7 cellular contexts compared by ENCODE assay signal in genomic region chr12:4274960-4275868, GRCh38. TPM values are rescaled to one million over a fixed set of nuclear protein-coding genes. Genes with fewer than 3 reads are reported as not detected.
DNase-seq lines count a peak whose midpoint lies in the region; ATAC-seq and TF ChIP-seq lines count a peak whose summit lies in the region.

No MANE protein-coding gene starts in this region.

- H3K27ac Mint-ChIP-seq in activated T-helper 2 cell treated with anti-CD3 and anti-CD28 coated beads, Interferon-gamma antibody, Interleukin-2, Interleukin-4, amounts not matched to agents 10 μg/mL and 5 μg/mL and 100 μg/mL, durations not matched to agents 14 hours and 24 hours and 36 hours, result peak overlapping the region; percentile 99
- H3K27ac Mint-ChIP-seq in stimulated activated effector memory CD8-positive, alpha-beta T cell treated with anti-CD3 and anti-CD28 coated beads, Interleukin-12 subunit alpha, Interleukin-12 subunit beta, amount 100 ng/mL, for 72 hours, result peak overlapping the region; percentile 98

- intact Hi-C loops in activated T-helper 2 cell treated with anti-CD3 and anti-CD28 coated beads, Interferon-gamma antibody, Interleukin-2, Interleukin-4, amounts not matched to agents 10 μg/mL and 5 μg/mL and 100 μg/mL, durations not matched to agents 14 hours and 24 hours and 36 hours (cut with micrococcal nuclease), result loop anchor here (5.0 kb wide), 1 partner anchor 552 kb away; no protein-coding TSS in a partner anchor

- TF ChIP-seq CTCF in HFF-Myc (IDR thresholded peaks at IDR 0.05; ENCODE audit: low read depth, low read length, missing control alignments), result no peak

- DNase-seq in HFF-Myc (ENCODE audit: extremely low read depth, low read depth) (no peak), SK-N-DZ (ENCODE audit: low spot score) (no peak), putamen (ENCODE audit: low spot score) (no peak)
- DNase-seq in activated T-helper 2 cell treated with anti-CD3 and anti-CD28 coated beads, Interferon-gamma antibody, Interleukin-2, Interleukin-4, amounts not matched to agents 10 μg/mL and 5 μg/mL and 100 μg/mL, durations not matched to agents 14 hours and 24 hours and 36 hours (ENCODE audit: low spot score), result no peak
- DNase-seq in stimulated activated effector memory CD8-positive, alpha-beta T cell treated with anti-CD3 and anti-CD28 coated beads, Interleukin-12 subunit alpha, Interleukin-12 subunit beta, amount 100 ng/mL, for 72 hours (ENCODE audit: low spot score in 2 of 2), result no peak

- peak overlapping the region; percentile 38 for H3K4me3 ChIP-seq in HFF-Myc (replicated peaks; ENCODE audit: low read depth, low read length)
- H3K4me3 ChIP-seq in iPS-11a (ENCODE audit: low read depth, low read length), result peak overlapping the region; percentile 100

- no peaks in the 10 kb centered on the region for H3K27me3 Mint-ChIP-seq in activated T-helper 2 cell treated with anti-CD3 and anti-CD28 coated beads, Interferon-gamma antibody, Interleukin-2, Interleukin-4, amounts not matched to agents 10 μg/mL and 5 μg/mL and 100 μg/mL, durations not matched to agents 14 hours and 24 hours and 36 hours (ENCODE audit: low read depth)

- peaks cover 39% of the 10 kb centered on the region for H3K4me1 Mint-ChIP-seq in activated T-helper 2 cell treated with anti-CD3 and anti-CD28 coated beads, Interferon-gamma antibody, Interleukin-2, Interleukin-4, amounts not matched to agents 10 μg/mL and 5 μg/mL and 100 μg/mL, durations not matched to agents 14 hours and 24 hours and 36 hours (ENCODE audit: low read depth)
- H3K4me1 Mint-ChIP-seq in stimulated activated effector memory CD8-positive, alpha-beta T cell treated with anti-CD3 and anti-CD28 coated beads, Interleukin-12 subunit alpha, Interleukin-12 subunit beta, amount 100 ng/mL, for 72 hours, result peaks cover 52% of the 10 kb centered on the region

- no peaks in the 10 kb centered on the region for H3K9me3 Mint-ChIP-seq in activated T-helper 2 cell treated with anti-CD3 and anti-CD28 coated beads, Interferon-gamma antibody, Interleukin-2, Interleukin-4, amounts not matched to agents 10 μg/mL and 5 μg/mL and 100 μg/mL, durations not matched to agents 14 hours and 24 hours and 36 hours
- no peaks in the 10 kb centered on the region for H3K9me3 Mint-ChIP-seq in stimulated activated effector memory CD8-positive, alpha-beta T cell treated with anti-CD3 and anti-CD28 coated beads, Interleukin-12 subunit alpha, Interleukin-12 subunit beta, amount 100 ng/mL, for 72 hours

- H3K36me3 Mint-ChIP-seq in activated T-helper 2 cell treated with anti-CD3 and anti-CD28 coated beads, Interferon-gamma antibody, Interleukin-2, Interleukin-4, amounts not matched to agents 10 μg/mL and 5 μg/mL and 100 μg/mL, durations not matched to agents 14 hours and 24 hours and 36 hours (ENCODE audit: low read depth), result peaks cover 58% of the 10 kb centered on the region
- peaks cover 96% of the 10 kb centered on the region for H3K36me3 Mint-ChIP-seq in stimulated activated effector memory CD8-positive, alpha-beta T cell treated with anti-CD3 and anti-CD28 coated beads, Interleukin-12 subunit alpha, Interleukin-12 subunit beta, amount 100 ng/mL, for 72 hours

- peak overlapping the region; percentile 95 for H3K4me3 Mint-ChIP-seq in activated T-helper 2 cell treated with anti-CD3 and anti-CD28 coated beads, Interferon-gamma antibody, Interleukin-2, Interleukin-4, amounts not matched to agents 10 μg/mL and 5 μg/mL and 100 μg/mL, durations not matched to agents 14 hours and 24 hours and 36 hours (ENCODE audit: low read depth)
- peak overlapping the region; percentile 96 for H3K4me3 Mint-ChIP-seq in stimulated activated effector memory CD8-positive, alpha-beta T cell treated with anti-CD3 and anti-CD28 coated beads, Interleukin-12 subunit alpha, Interleukin-12 subunit beta, amount 100 ng/mL, for 72 hours

- ATAC-seq in stimulated activated effector memory CD8-positive, alpha-beta T cell treated with anti-CD3 and anti-CD28 coated beads, Interleukin-12 subunit alpha, Interleukin-12 subunit beta, amount 100 ng/mL, for 72 hours, result no peak
- no peak for ATAC-seq in GM21423 (IDR thresholded peaks at IDR 0.05; ENCODE audit: unreplicated experiment)

RNA-seq across cellular contexts. Expression of gene CCND2, which starts 1.7 kb away (rescaled TPM):
- total RNA-seq in activated T-helper 2 cell treated with anti-CD3 and anti-CD28 coated beads, Interferon-gamma antibody, Interleukin-2, Interleukin-4, amounts not matched to agents 10 μg/mL and 5 μg/mL and 100 μg/mL, durations not matched to agents 14 hours and 24 hours and 36 hours, result 557 and 561 TPM in 2 replicates
- 0.01 and 0.02 TPM in 2 replicates for polyA plus RNA-seq in SK-N-DZ (2014; cell fraction: cytosol; rRNA removed)
- polyA plus RNA-seq in SK-N-DZ (2014; cell fraction: nucleus; rRNA removed), result 0.08 TPM in 1 of 2 replicates, not detected in the other

RNA-seq across cellular contexts. Expression of gene TIGAR, which starts 45.8 kb away (rescaled TPM):
- 8.7 and 9.5 TPM in 2 replicates for total RNA-seq in activated T-helper 2 cell treated with anti-CD3 and anti-CD28 coated beads, Interferon-gamma antibody, Interleukin-2, Interleukin-4, amounts not matched to agents 10 μg/mL and 5 μg/mL and 100 μg/mL, durations not matched to agents 14 hours and 24 hours and 36 hours
- polyA plus RNA-seq in SK-N-DZ (2014; cell fraction: cytosol; rRNA removed), result 5.3 and 6.3 TPM in 2 replicates
- polyA plus RNA-seq in SK-N-DZ (2014; cell fraction: nucleus; rRNA removed), result 2.6 and 2.9 TPM in 2 replicates
